Comparison of ENCODE assay signal across 8 cellular contexts in genomic region chr17:1643293-1643998, GRCh38. TPM values are rescaled to one million over a fixed set of nuclear protein-coding genes. Genes with fewer than 3 reads are reported as not detected.
DNase-seq lines count a peak whose midpoint lies in the region; ATAC-seq, FAIRE-seq and TF ChIP-seq lines count a peak whose summit lies in the region.

No MANE protein-coding gene starts in this region.

- H4K20me1 ChIP-seq in GM23338 (replicated peaks; ENCODE audit: insufficient read depth), result no peaks in the 10 kb centered on the region
- no peaks in the 10 kb centered on the region for H4K20me1 ChIP-seq in HepG2 (ENCODE audit: insufficient read depth, low read length)

- H3K27me3 Mint-ChIP-seq in GM23338 (ENCODE audit: insufficient read depth, low read depth, poor library complexity), result peaks cover 28% of the 10 kb centered on the region

- peaks cover 3% of the 10 kb centered on the region; the same call in 1 of the 2 replicates for H3K9me2 ChIP-seq in GM23338 (ENCODE audit: insufficient read depth)

- H3K27ac Mint-ChIP-seq in GM23338, result no peak overlapping the region

- CTCF ChIA-PET in HepG2 (lab: Yijun Ruan, JAX; ENCODE audit: low intra/inter-chr PET ratio, low total read pairs), result no interaction called here

- no TSS peak for BruUV-seq in HepG2 (replicated peaks; lab: Mats Ljungman, UMichigan)

- H2AFZ ChIP-seq in GM23338 (0 out of 2 replicates have a peak overlapping the region, but pooled peaks have one; percentile 56), HepG2 (ENCODE audit: low read length) (no peak overlapping the region)

- no peak for FAIRE-seq in HepG2 (lab: Jason Lieb, UNC)

- no peak overlapping the region for H3K27ac ChIP-seq in GM23338 (ENCODE audit: low read depth)
- H3K27ac ChIP-seq in HepG2 (ENCODE audit: extremely low read length, insufficient read depth, low read length), result no peak overlapping the region

- H3K36me3 ChIP-seq in GM23338 (ENCODE audit: insufficient read depth) (no peaks in the 10 kb centered on the region), HepG2 (replicated peaks in 1 of 2; ENCODE audit: control insufficient read depth in 1 of 2, insufficient read depth in 2 of 2, low read length in 2 of 2) (no peaks in the 10 kb centered on the region)

- TF ChIP-seq CTCF in GM23338 (conservative IDR thresholded peaks at IDR 0.05; ENCODE audit: low read depth in 2 of 2) (peak; percentile 37 to 50), HepG2 (CRISPR knock-in tag; IDR thresholded peaks at IDR 0.05) (peak; percentile 36; the same call in 1 of the 2 replicates)

- TF ChIP-seq RAD21 in HepG2 (CRISPR knock-in tag; IDR thresholded peaks at IDR 0.05), result 0 out of 2 replicates have a peak, but pooled peaks have one; percentile 14

- POLR2A ChIA-PET in HepG2 (lab: Yijun Ruan, JAX), result interaction anchor here (1.0 kb wide), 1 partner anchor 46 kb away, joined by 3 read pairs; no protein-coding TSS in a partner anchor

- H3K4me1 ChIP-seq in GM23338 (ENCODE audit: insufficient read depth) (peaks cover 23% of the 10 kb centered on the region), HepG2 (ENCODE audit: insufficient read depth, low read length) (peaks cover 73% of the 10 kb centered on the region)

- peak; percentile 63 for DNase-seq in AG20443 (ENCODE audit: low spot score)
- peak; percentile 96 for DNase-seq in GM23338 (ENCODE audit: low spot score)
- DNase-seq in T-helper 9 cell, result peak; percentile 77
- peak; percentile 73 for DNase-seq in central memory CD4-positive, alpha-beta T cell
- no peak for DNase-seq in HepG2 (ENCODE audit: low spot score)
- peak; percentile 54 to 85 (median 77) for DNase-seq in stimulated activated naive CD4-positive, alpha-beta T cell (lab: John Stamatoyannopoulos, UW)
- DNase-seq in HUDEP-2 (lab: John Stamatoyannopoulos, UW; ENCODE audit: unreplicated experiment in 76 of 76), result no peak

- H3K4me3 Mint-ChIP-seq in GM23338, result no peak overlapping the region; the same call in 2 of the 3 replicates

- H3K9me3 ChIP-seq in HepG2 (ENCODE audit: low read length), result no peaks in the 10 kb centered on the region

- H3K27me3 ChIP-seq in GM23338 (ENCODE audit: insufficient read depth) (peaks cover 6% of the 10 kb centered on the region), HepG2 (ENCODE audit: control insufficient read depth in 1 of 2, insufficient read depth in 2 of 2, low read length in 2 of 2) (peaks cover 2 to 28% of the 10 kb centered on the region in 2 experiments; a peak in 3 of 5 replicates)

- H3K79me2 ChIP-seq in GM23338 (replicated peaks; ENCODE audit: insufficient read depth) (no peaks in the 10 kb centered on the region), HepG2 (ENCODE audit: insufficient read depth, low read length) (no peaks in the 10 kb centered on the region)

- peaks cover 44% of the 10 kb centered on the region for H3K4me1 Mint-ChIP-seq in GM23338

- TF ChIP-seq POLR2A in HepG2 (IDR thresholded peaks at IDR 0.05; ENCODE audit: insufficient read depth in 1 of 2, low read depth in 2 of 2, low read length in 2 of 2), result no peak

- H3K9ac ChIP-seq in HepG2 (ENCODE audit: insufficient read depth, low read depth, low read length), result peak overlapping the region; percentile 43

- in situ Hi-C loops in HepG2 (cut with HindIII; ENCODE audit: extremely low pct_ligation_motif_present, low pct_unique_long_range_greater_than_20kb), result no loop called here

- intact Hi-C loops in HepG2 (cut with micrococcal nuclease; ENCODE audit: unreplicated experiment), result no loop called here

- H3K36me3 Mint-ChIP-seq in GM23338 (ENCODE audit: low read depth), result no peaks in the 10 kb centered on the region

- WGBS in HepG2 (ENCODE audit: low lambda C conversion rate), result 6% methylated on average over 23 of the region's 90 CpGs

- peaks cover 3% of the 10 kb centered on the region; the same call in 1 of the 3 replicates for H3K9me3 Mint-ChIP-seq in GM23338

- ATAC-seq in GM23338, result peak; percentile 66
- ATAC-seq in HepG2, result peak; percentile 20
- no peak for ATAC-seq in GM19467 (IDR thresholded peaks at IDR 0.05; ENCODE audit: unreplicated experiment)

- TF ChIP-seq EP300 in HepG2 (IDR thresholded peaks at IDR 0.05; ENCODE audit: low read depth in 2 of 2, low read length in 2 of 2) (no peak), HepG2 (CRISPR knock-in tag; IDR thresholded peaks at IDR 0.05; ENCODE audit: borderline replicate concordance) (no peak)

- H3K4me3 ChIP-seq in GM23338 (peak overlapping the region; percentile 62), HepG2 (replicated peaks in 1 of 3; ENCODE audit: insufficient read depth in 1 of 3, low read depth in 2 of 3, low read length in 3 of 3) (peak overlapping the region; percentile 50 to 76 (median 51); a peak in 5 of 6 replicates)

- H3K4me2 ChIP-seq in GM23338 (peak overlapping the region; percentile 78), HepG2 (ENCODE audit: low read depth, low read length) (peak overlapping the region; percentile 79)

- H3F3A ChIP-seq in GM23338 (replicated peaks; ENCODE audit: low read depth), result peaks cover 18% of the 10 kb centered on the region; the same call in 1 of the 2 replicates

RNA-seq across cellular contexts. Expression of gene SCARF1, which starts 2.1 kb away (rescaled TPM):
- 1.0 and 1.6 TPM in 2 replicates for total RNA-seq in GM23338 (2014; rRNA removed; shearing (Covaris generic))
- 0.63 and 0.76 TPM in 2 replicates for polyA plus RNA-seq in GM23338 (2016; fragmentation: Nextera tagmentation; extraction: Ambion mirVana)
- total RNA-seq in HepG2 (2016; rRNA removed; fragmentation: Illumina TruSeq; extraction: Trizol), result 0.24 TPM in 1 of 2 replicates, not detected in the other
- 0.09 TPM in 1 of 2 replicates, not detected in the other for total RNA-seq in HepG2 (2016; cell fraction: cytosol; rRNA removed; fragmentation: Illumina TruSeq; extraction: Trizol; ENCODE audit: low read depth)
- 0.04 TPM in 1 of 2 replicates, not detected in the other for total RNA-seq in HepG2 (2016; cell fraction: insoluble cytoplasmic fraction; rRNA removed; fragmentation: Illumina TruSeq; extraction: Trizol)
- total RNA-seq in HepG2 (2016; cell fraction: membrane; rRNA removed; fragmentation: Illumina TruSeq; extraction: Trizol), result 0.07 and 0.09 TPM in 2 replicates
- 0.16 and 0.34 TPM in 2 replicates for total RNA-seq in HepG2 (2016; cell fraction: nucleus; rRNA removed; fragmentation: Illumina TruSeq; extraction: Trizol)
- 0.71 and 0.72 TPM in 2 replicates for polyA plus RNA-seq in HepG2 (2011; rRNA removed)
- polyA plus RNA-seq in HepG2 (2011; cell fraction: cytosol; rRNA removed), result 0.17 and 0.25 TPM in 2 replicates
- 7.1 and 9.1 TPM in 2 replicates for polyA plus RNA-seq in HepG2 (2011; cell fraction: nucleus; rRNA removed)
- 0.39 and 0.59 TPM in 2 replicates for polyA plus RNA-seq in HepG2 (2012)
- polyA plus RNA-seq in HepG2 (2016; cell fraction: cytosol; fragmentation: Illumina TruSeq; extraction: Trizol; ENCODE audit: low read depth), result not detected in 2 replicates
- not detected in 2 replicates for polyA plus RNA-seq in HepG2 (2016; cell fraction: insoluble cytoplasmic fraction; fragmentation: Illumina TruSeq; extraction: Trizol; ENCODE audit: low read depth)
- not detected in 2 replicates for polyA plus RNA-seq in HepG2 (2016; cell fraction: membrane; fragmentation: Illumina TruSeq; extraction: Trizol; ENCODE audit: low read depth)
- 0.44 and 0.51 TPM in 2 replicates for polyA plus RNA-seq in HepG2 (2016; cell fraction: nucleus; fragmentation: Illumina TruSeq; extraction: Trizol; ENCODE audit: insufficient read depth, low read depth)
- polyA minus RNA-seq in HepG2 (2011; rRNA and poly(A)+ RNA removed; ENCODE audit: low replicate concordance), result 0.23 and 0.68 TPM in 2 replicates
- polyA minus RNA-seq in HepG2 (2011; cell fraction: cytosol; rRNA and poly(A)+ RNA removed), result not detected in 2 replicates
- polyA minus RNA-seq in HepG2 (2011; cell fraction: nucleus; rRNA and poly(A)+ RNA removed), result 0.99 and 1.5 TPM in 2 replicates

RNA-seq across cellular contexts. Expression of gene RILP, which starts 6.2 kb away (rescaled TPM):
- total RNA-seq in GM23338 (2014; rRNA removed; shearing (Covaris generic)), result 9.2 and 17.4 TPM in 2 replicates
- 8.6 and 10.8 TPM in 2 replicates for polyA plus RNA-seq in GM23338 (2016; fragmentation: Nextera tagmentation; extraction: Ambion mirVana)
- 4.7 and 6.6 TPM in 2 replicates for total RNA-seq in HepG2 (2016; rRNA removed; fragmentation: Illumina TruSeq; extraction: Trizol)
- 19.7 and 24.4 TPM in 2 replicates for total RNA-seq in HepG2 (2016; cell fraction: cytosol; rRNA removed; fragmentation: Illumina TruSeq; extraction: Trizol; ENCODE audit: low read depth)
- total RNA-seq in HepG2 (2016; cell fraction: insoluble cytoplasmic fraction; rRNA removed; fragmentation: Illumina TruSeq; extraction: Trizol), result 5.0 and 7.1 TPM in 2 replicates
- 13.1 and 14.3 TPM in 2 replicates for total RNA-seq in HepG2 (2016; cell fraction: membrane; rRNA removed; fragmentation: Illumina TruSeq; extraction: Trizol)
- 3.3 and 3.9 TPM in 2 replicates for total RNA-seq in HepG2 (2016; cell fraction: nucleus; rRNA removed; fragmentation: Illumina TruSeq; extraction: Trizol)
- polyA plus RNA-seq in HepG2 (2011; rRNA removed), result 8.1 and 9.4 TPM in 2 replicates
- 4.3 and 6.7 TPM in 2 replicates for polyA plus RNA-seq in HepG2 (2011; cell fraction: cytosol; rRNA removed)
- polyA plus RNA-seq in HepG2 (2011; cell fraction: nucleus; rRNA removed), result 19.2 and 23.3 TPM in 2 replicates
- 4.5 and 5.2 TPM in 2 replicates for polyA plus RNA-seq in HepG2 (2012)
- polyA plus RNA-seq in HepG2 (2016; cell fraction: cytosol; fragmentation: Illumina TruSeq; extraction: Trizol; ENCODE audit: low read depth), result 24.9 and 29.6 TPM in 2 replicates
- 3.9 and 6.6 TPM in 2 replicates for polyA plus RNA-seq in HepG2 (2016; cell fraction: insoluble cytoplasmic fraction; fragmentation: Illumina TruSeq; extraction: Trizol; ENCODE audit: low read depth)
- polyA plus RNA-seq in HepG2 (2016; cell fraction: membrane; fragmentation: Illumina TruSeq; extraction: Trizol; ENCODE audit: low read depth), result 12.1 and 14.0 TPM in 2 replicates
- 6.7 and 7.6 TPM in 2 replicates for polyA plus RNA-seq in HepG2 (2016; cell fraction: nucleus; fragmentation: Illumina TruSeq; extraction: Trizol; ENCODE audit: insufficient read depth, low read depth)
- 5.6 and 7.3 TPM in 2 replicates for polyA minus RNA-seq in HepG2 (2011; rRNA and poly(A)+ RNA removed; ENCODE audit: low replicate concordance)
- polyA minus RNA-seq in HepG2 (2011; cell fraction: cytosol; rRNA and poly(A)+ RNA removed), result 5.0 TPM in 2 replicates
- 6.0 and 9.0 TPM in 2 replicates for polyA minus RNA-seq in HepG2 (2011; cell fraction: nucleus; rRNA and poly(A)+ RNA removed)

RNA-seq across cellular contexts. Expression of gene SLC43A2, which starts 14.8 kb away (rescaled TPM):
- total RNA-seq in GM23338 (2014; rRNA removed; shearing (Covaris generic)), result 7.1 and 9.8 TPM in 2 replicates
- polyA plus RNA-seq in GM23338 (2016; fragmentation: Nextera tagmentation; extraction: Ambion mirVana), result 2.2 and 2.5 TPM in 2 replicates
- 3.3 and 7.3 TPM in 2 replicates for total RNA-seq in HepG2 (2016; rRNA removed; fragmentation: Illumina TruSeq; extraction: Trizol)
- 0.97 and 1.3 TPM in 2 replicates for total RNA-seq in HepG2 (2016; cell fraction: cytosol; rRNA removed; fragmentation: Illumina TruSeq; extraction: Trizol; ENCODE audit: low read depth)
- total RNA-seq in HepG2 (2016; cell fraction: insoluble cytoplasmic fraction; rRNA removed; fragmentation: Illumina TruSeq; extraction: Trizol), result 2.0 and 8.1 TPM in 2 replicates
- 4.2 and 4.8 TPM in 2 replicates for total RNA-seq in HepG2 (2016; cell fraction: membrane; rRNA removed; fragmentation: Illumina TruSeq; extraction: Trizol)
- total RNA-seq in HepG2 (2016; cell fraction: nucleus; rRNA removed; fragmentation: Illumina TruSeq; extraction: Trizol), result 6.5 and 9.2 TPM in 2 replicates
- 20.0 and 26.7 TPM in 2 replicates for polyA plus RNA-seq in HepG2 (2011; rRNA removed)
- polyA plus RNA-seq in HepG2 (2011; cell fraction: cytosol; rRNA removed), result 24.6 and 32.6 TPM in 2 replicates
- polyA plus RNA-seq in HepG2 (2011; cell fraction: nucleus; rRNA removed), result 23.0 and 27.0 TPM in 2 replicates
- polyA plus RNA-seq in HepG2 (2012), result 23.6 and 32.7 TPM in 2 replicates
- 1.1 and 1.6 TPM in 2 replicates for polyA plus RNA-seq in HepG2 (2016; cell fraction: cytosol; fragmentation: Illumina TruSeq; extraction: Trizol; ENCODE audit: low read depth)
- 3.0 and 4.3 TPM in 2 replicates for polyA plus RNA-seq in HepG2 (2016; cell fraction: insoluble cytoplasmic fraction; fragmentation: Illumina TruSeq; extraction: Trizol; ENCODE audit: low read depth)
- polyA plus RNA-seq in HepG2 (2016; cell fraction: membrane; fragmentation: Illumina TruSeq; extraction: Trizol; ENCODE audit: low read depth), result 2.7 and 2.9 TPM in 2 replicates
- 12.1 and 13.4 TPM in 2 replicates for polyA plus RNA-seq in HepG2 (2016; cell fraction: nucleus; fragmentation: Illumina TruSeq; extraction: Trizol; ENCODE audit: insufficient read depth, low read depth)
- polyA minus RNA-seq in HepG2 (2011; rRNA and poly(A)+ RNA removed; ENCODE audit: low replicate concordance), result 35.9 and 121 TPM in 2 replicates
- polyA minus RNA-seq in HepG2 (2011; cell fraction: cytosol; rRNA and poly(A)+ RNA removed), result 22.7 and 26.1 TPM in 2 replicates
- polyA minus RNA-seq in HepG2 (2011; cell fraction: nucleus; rRNA and poly(A)+ RNA removed), result 18.9 and 19.1 TPM in 2 replicates

RNA-seq across cellular contexts. Expression of gene PRPF8, which starts 41.2 kb away (rescaled TPM):
- total RNA-seq in GM23338 (2014; rRNA removed; shearing (Covaris generic)), result 231 and 246 TPM in 2 replicates
- 175 and 178 TPM in 2 replicates for polyA plus RNA-seq in GM23338 (2016; fragmentation: Nextera tagmentation; extraction: Ambion mirVana)
- 112 and 318 TPM in 2 replicates for total RNA-seq in HepG2 (2016; rRNA removed; fragmentation: Illumina TruSeq; extraction: Trizol)
- 27.9 and 29.6 TPM in 2 replicates for total RNA-seq in HepG2 (2016; cell fraction: cytosol; rRNA removed; fragmentation: Illumina TruSeq; extraction: Trizol; ENCODE audit: low read depth)
- total RNA-seq in HepG2 (2016; cell fraction: insoluble cytoplasmic fraction; rRNA removed; fragmentation: Illumina TruSeq; extraction: Trizol), result 104 and 284 TPM in 2 replicates
- 59.5 and 61.6 TPM in 2 replicates for total RNA-seq in HepG2 (2016; cell fraction: membrane; rRNA removed; fragmentation: Illumina TruSeq; extraction: Trizol)
- total RNA-seq in HepG2 (2016; cell fraction: nucleus; rRNA removed; fragmentation: Illumina TruSeq; extraction: Trizol), result 124 and 135 TPM in 2 replicates
- polyA plus RNA-seq in HepG2 (2011; rRNA removed), result 179 and 195 TPM in 2 replicates
- polyA plus RNA-seq in HepG2 (2011; cell fraction: cytosol; rRNA removed), result 79.1 and 90.7 TPM in 2 replicates
- 265 and 296 TPM in 2 replicates for polyA plus RNA-seq in HepG2 (2011; cell fraction: nucleus; rRNA removed)
- polyA plus RNA-seq in HepG2 (2012), result 129 and 145 TPM in 2 replicates
- 15.0 and 17.7 TPM in 2 replicates for polyA plus RNA-seq in HepG2 (2016; cell fraction: cytosol; fragmentation: Illumina TruSeq; extraction: Trizol; ENCODE audit: low read depth)
- 300 and 377 TPM in 2 replicates for polyA plus RNA-seq in HepG2 (2016; cell fraction: insoluble cytoplasmic fraction; fragmentation: Illumina TruSeq; extraction: Trizol; ENCODE audit: low read depth)
- polyA plus RNA-seq in HepG2 (2016; cell fraction: membrane; fragmentation: Illumina TruSeq; extraction: Trizol; ENCODE audit: low read depth), result 37.4 and 39.7 TPM in 2 replicates
- polyA plus RNA-seq in HepG2 (2016; cell fraction: nucleus; fragmentation: Illumina TruSeq; extraction: Trizol; ENCODE audit: insufficient read depth, low read depth), result 245 and 257 TPM in 2 replicates
- polyA minus RNA-seq in HepG2 (2011; rRNA and poly(A)+ RNA removed; ENCODE audit: low replicate concordance), result 401 and 410 TPM in 2 replicates
- polyA minus RNA-seq in HepG2 (2011; cell fraction: cytosol; rRNA and poly(A)+ RNA removed), result 275 and 377 TPM in 2 replicates
- polyA minus RNA-seq in HepG2 (2011; cell fraction: nucleus; rRNA and poly(A)+ RNA removed), result 189 and 229 TPM in 2 replicates

Comparison
In these comparisons a context has a peak if more than half of its experiments do, and no peak if none do; other contexts are left out.
1. DNase-seq: peak in AG20443 (single experiment), GM23338 (single experiment), T-helper 9 cell (single experiment), central memory CD4-positive, alpha-beta T cell (single experiment) and stimulated activated naive CD4-positive, alpha-beta T cell (6 of 6); none in HepG2 (single experiment) and HUDEP-2 (0 of 76).